Comparison of ENCODE assay signal across 1 cellular context in the genomic region with DNA sequence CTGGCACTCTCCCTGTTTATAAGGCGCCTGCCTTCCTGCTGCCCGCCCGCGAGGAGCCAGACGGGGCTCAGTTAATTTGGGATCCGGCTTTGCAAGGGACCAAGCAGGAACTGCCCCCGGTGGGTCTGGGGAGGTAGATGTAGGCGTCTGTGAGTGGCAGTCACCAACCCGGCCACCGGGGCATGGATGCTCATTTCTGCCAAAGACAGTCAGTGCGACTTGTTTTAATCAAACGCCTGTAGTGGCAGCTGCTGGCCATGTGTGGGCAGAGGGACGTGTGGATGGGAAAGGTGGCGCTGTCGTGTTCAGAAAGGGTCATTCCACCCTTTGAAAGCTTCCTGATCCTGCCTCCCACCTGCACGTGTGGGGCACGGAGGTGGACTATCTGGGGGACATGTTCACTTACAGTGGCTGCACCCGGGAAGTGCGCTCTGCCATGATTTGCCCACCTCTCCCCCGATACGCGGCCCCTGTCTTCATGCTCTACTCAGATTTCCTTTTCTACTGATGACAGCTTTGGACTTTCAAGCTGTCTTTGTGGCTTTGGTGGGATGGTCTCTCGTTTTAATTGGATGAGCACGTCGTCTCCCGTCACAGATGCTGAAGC.
A peak's percentile ranks its signal among the peaks of the same experiment; 100 is the strongest.
TF ChIP-seq lines count a peak whose summit lies in the region.

No MANE protein-coding gene starts in this region.

TF ChIP-seq in HepG2, 621 proteins besides CTCF, POLR2A, EP300 and RAD21 (continued from another document and continues in another):
- TF ChIP-seq, protein P1, sequence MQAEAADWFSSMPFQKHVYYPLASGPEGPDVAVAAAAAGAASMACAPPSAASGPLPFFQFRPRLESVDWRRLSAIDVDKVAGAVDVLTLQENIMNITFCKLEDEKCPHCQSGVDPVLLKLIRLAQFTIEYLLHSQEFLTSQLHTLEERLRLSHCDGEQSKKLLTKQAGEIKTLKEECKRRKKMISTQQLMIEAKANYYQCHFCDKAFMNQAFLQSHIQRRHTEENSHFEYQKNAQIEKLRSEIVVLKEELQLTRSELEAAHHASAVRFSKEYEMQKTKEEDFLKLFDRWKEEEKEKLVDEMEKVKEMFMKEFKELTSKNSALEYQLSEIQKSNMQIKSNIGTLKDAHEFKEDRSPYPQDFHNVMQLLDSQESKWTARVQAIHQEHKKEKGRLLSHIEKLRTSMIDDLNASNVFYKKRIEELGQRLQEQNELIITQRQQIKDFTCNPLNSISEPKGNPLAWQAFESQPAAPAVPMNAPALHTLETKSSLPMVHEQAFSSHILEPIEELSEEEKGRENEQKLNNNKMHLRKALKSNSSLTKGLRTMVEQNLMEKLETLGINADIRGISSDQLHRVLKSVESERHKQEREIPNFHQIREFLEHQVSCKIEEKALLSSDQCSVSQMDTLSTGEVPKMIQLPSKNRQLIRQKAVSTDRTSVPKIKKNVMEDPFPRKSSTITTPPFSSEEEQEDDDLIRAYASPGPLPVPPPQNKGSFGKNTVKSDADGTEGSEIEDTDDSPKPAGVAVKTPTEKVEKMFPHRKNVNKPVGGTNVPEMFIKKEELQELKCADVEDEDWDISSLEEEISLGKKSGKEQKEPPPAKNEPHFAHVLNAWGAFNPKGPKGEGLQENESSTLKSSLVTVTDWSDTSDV (CRISPR knock-in tag; IDR thresholded peaks at IDR 0.05): 0 out of 2 replicates have a peak, but pooled peaks have one; percentile 49
- TF ChIP-seq ZFP36L2 (CRISPR knock-in tag; IDR thresholded peaks at IDR 0.05) (no peak), MAZ (IDR thresholded peaks at IDR 0.05; ENCODE audit: borderline replicate concordance, low read depth, low read length) (0 out of 2 replicates have a peak, but pooled peaks have one; percentile 22), MAZ (CRISPR knock-in tag; IDR thresholded peaks at IDR 0.05; ENCODE audit: low read depth) (no peak), MAFK (conservative IDR thresholded peaks at IDR 0.05 in 1 of 2, IDR thresholded peaks at IDR 0.05 in 1 of 2; ENCODE audit: low read length in 2 of 2) (no peak), ZFP36 (IDR thresholded peaks at IDR 0.05; ENCODE audit: borderline replicate concordance, low read depth, low read length, partially characterized antibody) (no peak), THAP7 (CRISPR knock-in tag; IDR thresholded peaks at IDR 0.05) (no peak), HOXA7 (CRISPR knock-in tag; IDR thresholded peaks at IDR 0.05) (no peak), AKAP8 (CRISPR knock-in tag; IDR thresholded peaks at IDR 0.05) (no peak), ETV5 (CRISPR knock-in tag; IDR thresholded peaks at IDR 0.05; ENCODE audit: borderline replicate concordance) (no peak), ZNF563 (CRISPR knock-in tag; IDR thresholded peaks at IDR 0.05) (no peak), NCOR1 (IDR thresholded peaks at IDR 0.05; ENCODE audit: borderline replicate concordance, low read length) (no peak), KAT2B (IDR thresholded peaks at IDR 0.05; ENCODE audit: borderline replicate concordance, low read depth, low read length) (no peak), MYC (CRISPR knock-in tag; IDR thresholded peaks at IDR 0.05; ENCODE audit: borderline replicate concordance) (peak; percentile 72; the same call in 1 of the 2 replicates), HNF4G (IDR thresholded peaks at IDR 0.05; ENCODE audit: borderline replicate concordance, low read depth, low read length) (no peak), HNF4G (CRISPR knock-in tag; IDR thresholded peaks at IDR 0.05; ENCODE audit: borderline replicate concordance, low read depth) (no peak), ZNF674 (CRISPR knock-in tag; IDR thresholded peaks at IDR 0.05; ENCODE audit: low read depth) (no peak), PHF8 (CRISPR knock-in tag; IDR thresholded peaks at IDR 0.05) (no peak), ZFP90 (CRISPR knock-in tag; IDR thresholded peaks at IDR 0.05; ENCODE audit: borderline replicate concordance) (no peak), KAT7 (CRISPR knock-in tag; IDR thresholded peaks at IDR 0.05; ENCODE audit: borderline replicate concordance) (no peak), TERF1 (CRISPR knock-in tag; IDR thresholded peaks at IDR 0.05) (no peak), BHLHE40 (IDR thresholded peaks at IDR 0.05; ENCODE audit: low read length) (peak; percentile 82), FOXO4 (CRISPR knock-in tag; conservative IDR thresholded peaks at IDR 0.05) (no peak), TRIM24 (CRISPR knock-in tag; IDR thresholded peaks at IDR 0.05) (no peak)
- TF ChIP-seq, protein P2, sequence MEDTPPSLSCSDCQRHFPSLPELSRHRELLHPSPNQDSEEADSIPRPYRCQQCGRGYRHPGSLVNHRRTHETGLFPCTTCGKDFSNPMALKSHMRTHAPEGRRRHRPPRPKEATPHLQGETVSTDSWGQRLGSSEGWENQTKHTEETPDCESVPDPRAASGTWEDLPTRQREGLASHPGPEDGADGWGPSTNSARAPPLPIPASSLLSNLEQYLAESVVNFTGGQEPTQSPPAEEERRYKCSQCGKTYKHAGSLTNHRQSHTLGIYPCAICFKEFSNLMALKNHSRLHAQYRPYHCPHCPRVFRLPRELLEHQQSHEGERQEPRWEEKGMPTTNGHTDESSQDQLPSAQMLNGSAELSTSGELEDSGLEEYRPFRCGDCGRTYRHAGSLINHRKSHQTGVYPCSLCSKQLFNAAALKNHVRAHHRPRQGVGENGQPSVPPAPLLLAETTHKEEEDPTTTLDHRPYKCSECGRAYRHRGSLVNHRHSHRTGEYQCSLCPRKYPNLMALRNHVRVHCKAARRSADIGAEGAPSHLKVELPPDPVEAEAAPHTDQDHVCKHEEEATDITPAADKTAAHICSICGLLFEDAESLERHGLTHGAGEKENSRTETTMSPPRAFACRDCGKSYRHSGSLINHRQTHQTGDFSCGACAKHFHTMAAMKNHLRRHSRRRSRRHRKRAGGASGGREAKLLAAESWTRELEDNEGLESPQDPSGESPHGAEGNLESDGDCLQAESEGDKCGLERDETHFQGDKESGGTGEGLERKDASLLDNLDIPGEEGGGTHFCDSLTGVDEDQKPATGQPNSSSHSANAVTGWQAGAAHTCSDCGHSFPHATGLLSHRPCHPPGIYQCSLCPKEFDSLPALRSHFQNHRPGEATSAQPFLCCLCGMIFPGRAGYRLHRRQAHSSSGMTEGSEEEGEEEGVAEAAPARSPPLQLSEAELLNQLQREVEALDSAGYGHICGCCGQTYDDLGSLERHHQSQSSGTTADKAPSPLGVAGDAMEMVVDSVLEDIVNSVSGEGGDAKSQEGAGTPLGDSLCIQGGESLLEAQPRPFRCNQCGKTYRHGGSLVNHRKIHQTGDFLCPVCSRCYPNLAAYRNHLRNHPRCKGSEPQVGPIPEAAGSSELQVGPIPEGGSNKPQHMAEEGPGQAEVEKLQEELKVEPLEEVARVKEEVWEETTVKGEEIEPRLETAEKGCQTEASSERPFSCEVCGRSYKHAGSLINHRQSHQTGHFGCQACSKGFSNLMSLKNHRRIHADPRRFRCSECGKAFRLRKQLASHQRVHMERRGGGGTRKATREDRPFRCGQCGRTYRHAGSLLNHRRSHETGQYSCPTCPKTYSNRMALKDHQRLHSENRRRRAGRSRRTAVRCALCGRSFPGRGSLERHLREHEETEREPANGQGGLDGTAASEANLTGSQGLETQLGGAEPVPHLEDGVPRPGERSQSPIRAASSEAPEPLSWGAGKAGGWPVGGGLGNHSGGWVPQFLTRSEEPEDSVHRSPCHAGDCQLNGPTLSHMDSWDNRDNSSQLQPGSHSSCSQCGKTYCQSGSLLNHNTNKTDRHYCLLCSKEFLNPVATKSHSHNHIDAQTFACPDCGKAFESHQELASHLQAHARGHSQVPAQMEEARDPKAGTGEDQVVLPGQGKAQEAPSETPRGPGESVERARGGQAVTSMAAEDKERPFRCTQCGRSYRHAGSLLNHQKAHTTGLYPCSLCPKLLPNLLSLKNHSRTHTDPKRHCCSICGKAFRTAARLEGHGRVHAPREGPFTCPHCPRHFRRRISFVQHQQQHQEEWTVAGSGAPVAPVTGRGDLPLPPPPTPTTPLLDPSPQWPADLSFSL (CRISPR knock-in tag; IDR thresholded peaks at IDR 0.05): no peak
- TF ChIP-seq, protein P3, sequence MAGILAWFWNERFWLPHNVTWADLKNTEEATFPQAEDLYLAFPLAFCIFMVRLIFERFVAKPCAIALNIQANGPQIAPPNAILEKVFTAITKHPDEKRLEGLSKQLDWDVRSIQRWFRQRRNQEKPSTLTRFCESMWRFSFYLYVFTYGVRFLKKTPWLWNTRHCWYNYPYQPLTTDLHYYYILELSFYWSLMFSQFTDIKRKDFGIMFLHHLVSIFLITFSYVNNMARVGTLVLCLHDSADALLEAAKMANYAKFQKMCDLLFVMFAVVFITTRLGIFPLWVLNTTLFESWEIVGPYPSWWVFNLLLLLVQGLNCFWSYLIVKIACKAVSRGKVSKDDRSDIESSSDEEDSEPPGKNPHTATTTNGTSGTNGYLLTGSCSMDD (CRISPR knock-in tag; IDR thresholded peaks at IDR 0.05): no peak
- TF ChIP-seq, protein P4, sequence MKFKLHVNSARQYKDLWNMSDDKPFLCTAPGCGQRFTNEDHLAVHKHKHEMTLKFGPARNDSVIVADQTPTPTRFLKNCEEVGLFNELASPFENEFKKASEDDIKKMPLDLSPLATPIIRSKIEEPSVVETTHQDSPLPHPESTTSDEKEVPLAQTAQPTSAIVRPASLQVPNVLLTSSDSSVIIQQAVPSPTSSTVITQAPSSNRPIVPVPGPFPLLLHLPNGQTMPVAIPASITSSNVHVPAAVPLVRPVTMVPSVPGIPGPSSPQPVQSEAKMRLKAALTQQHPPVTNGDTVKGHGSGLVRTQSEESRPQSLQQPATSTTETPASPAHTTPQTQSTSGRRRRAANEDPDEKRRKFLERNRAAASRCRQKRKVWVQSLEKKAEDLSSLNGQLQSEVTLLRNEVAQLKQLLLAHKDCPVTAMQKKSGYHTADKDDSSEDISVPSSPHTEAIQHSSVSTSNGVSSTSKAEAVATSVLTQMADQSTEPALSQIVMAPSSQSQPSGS (CRISPR knock-in tag; IDR thresholded peaks at IDR 0.05): no peak
- TF ChIP-seq, protein P5, sequence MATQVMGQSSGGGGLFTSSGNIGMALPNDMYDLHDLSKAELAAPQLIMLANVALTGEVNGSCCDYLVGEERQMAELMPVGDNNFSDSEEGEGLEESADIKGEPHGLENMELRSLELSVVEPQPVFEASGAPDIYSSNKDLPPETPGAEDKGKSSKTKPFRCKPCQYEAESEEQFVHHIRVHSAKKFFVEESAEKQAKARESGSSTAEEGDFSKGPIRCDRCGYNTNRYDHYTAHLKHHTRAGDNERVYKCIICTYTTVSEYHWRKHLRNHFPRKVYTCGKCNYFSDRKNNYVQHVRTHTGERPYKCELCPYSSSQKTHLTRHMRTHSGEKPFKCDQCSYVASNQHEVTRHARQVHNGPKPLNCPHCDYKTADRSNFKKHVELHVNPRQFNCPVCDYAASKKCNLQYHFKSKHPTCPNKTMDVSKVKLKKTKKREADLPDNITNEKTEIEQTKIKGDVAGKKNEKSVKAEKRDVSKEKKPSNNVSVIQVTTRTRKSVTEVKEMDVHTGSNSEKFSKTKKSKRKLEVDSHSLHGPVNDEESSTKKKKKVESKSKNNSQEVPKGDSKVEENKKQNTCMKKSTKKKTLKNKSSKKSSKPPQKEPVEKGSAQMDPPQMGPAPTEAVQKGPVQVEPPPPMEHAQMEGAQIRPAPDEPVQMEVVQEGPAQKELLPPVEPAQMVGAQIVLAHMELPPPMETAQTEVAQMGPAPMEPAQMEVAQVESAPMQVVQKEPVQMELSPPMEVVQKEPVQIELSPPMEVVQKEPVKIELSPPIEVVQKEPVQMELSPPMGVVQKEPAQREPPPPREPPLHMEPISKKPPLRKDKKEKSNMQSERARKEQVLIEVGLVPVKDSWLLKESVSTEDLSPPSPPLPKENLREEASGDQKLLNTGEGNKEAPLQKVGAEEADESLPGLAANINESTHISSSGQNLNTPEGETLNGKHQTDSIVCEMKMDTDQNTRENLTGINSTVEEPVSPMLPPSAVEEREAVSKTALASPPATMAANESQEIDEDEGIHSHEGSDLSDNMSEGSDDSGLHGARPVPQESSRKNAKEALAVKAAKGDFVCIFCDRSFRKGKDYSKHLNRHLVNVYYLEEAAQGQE (IDR thresholded peaks at IDR 0.05; ENCODE audit: borderline replicate concordance in 1 of 2, low read depth in 1 of 2, low read length in 2 of 2): no peak
- TF ChIP-seq, protein P6, sequence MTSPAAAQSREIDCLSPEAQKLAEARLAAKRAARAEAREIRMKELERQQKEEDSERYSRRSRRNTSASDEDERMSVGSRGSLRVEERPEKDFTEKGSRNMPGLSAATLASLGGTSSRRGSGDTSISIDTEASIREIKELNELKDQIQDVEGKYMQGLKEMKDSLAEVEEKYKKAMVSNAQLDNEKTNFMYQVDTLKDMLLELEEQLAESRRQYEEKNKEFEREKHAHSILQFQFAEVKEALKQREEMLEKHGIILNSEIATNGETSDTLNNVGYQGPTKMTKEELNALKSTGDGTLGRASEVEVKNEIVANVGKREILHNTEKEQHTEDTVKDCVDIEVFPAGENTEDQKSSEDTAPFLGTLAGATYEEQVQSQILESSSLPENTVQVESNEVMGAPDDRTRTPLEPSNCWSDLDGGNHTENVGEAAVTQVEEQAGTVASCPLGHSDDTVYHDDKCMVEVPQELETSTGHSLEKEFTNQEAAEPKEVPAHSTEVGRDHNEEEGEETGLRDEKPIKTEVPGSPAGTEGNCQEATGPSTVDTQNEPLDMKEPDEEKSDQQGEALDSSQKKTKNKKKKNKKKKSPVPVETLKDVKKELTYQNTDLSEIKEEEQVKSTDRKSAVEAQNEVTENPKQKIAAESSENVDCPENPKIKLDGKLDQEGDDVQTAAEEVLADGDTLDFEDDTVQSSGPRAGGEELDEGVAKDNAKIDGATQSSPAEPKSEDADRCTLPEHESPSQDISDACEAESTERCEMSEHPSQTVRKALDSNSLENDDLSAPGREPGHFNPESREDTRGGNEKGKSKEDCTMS (CRISPR knock-in tag; conservative IDR thresholded peaks at IDR 0.05): no peak
